Comparison of ENCODE assay signal across 1 cellular context in genomic region chr10:89278034-89278535, GRCh38.
TF ChIP-seq lines count a peak whose summit lies in the region.

No MANE protein-coding gene starts in this region.

TF ChIP-seq in HepG2, 621 proteins besides CTCF, POLR2A, EP300 and RAD21 (continued from another document):
- TF ChIP-seq CAMTA2 (CRISPR knock-in tag; IDR thresholded peaks at IDR 0.05; ENCODE audit: borderline replicate concordance), result no peak
- TF ChIP-seq ARID3A (IDR thresholded peaks at IDR 0.05; ENCODE audit: low read depth, low read length), result peak; percentile 52; the same call in 1 of the 2 replicates
- no peak for TF ChIP-seq NRL (CRISPR knock-in tag; IDR thresholded peaks at IDR 0.05; ENCODE audit: borderline replicate concordance)
- no peak for TF ChIP-seq MYPOP (CRISPR knock-in tag; IDR thresholded peaks at IDR 0.05)
- TF ChIP-seq ZNF644 (CRISPR knock-in tag; IDR thresholded peaks at IDR 0.05; ENCODE audit: low read depth), result no peak
- 0 out of 2 replicates have a peak, but pooled peaks have one; percentile 21 for TF ChIP-seq IRF2 (CRISPR knock-in tag; IDR thresholded peaks at IDR 0.05)
- TF ChIP-seq HMG20B (CRISPR knock-in tag; conservative IDR thresholded peaks at IDR 0.05), result 0 out of 2 replicates have a peak, but pooled peaks have one; percentile 50
- peak; percentile 46 for TF ChIP-seq ZGPAT (CRISPR knock-in tag; IDR thresholded peaks at IDR 0.05)
- TF ChIP-seq FOXP1 (IDR thresholded peaks at IDR 0.05), result no peak
- peak; percentile 20; the same call in 1 of the 2 replicates for TF ChIP-seq FOXP1 (CRISPR knock-in tag; IDR thresholded peaks at IDR 0.05)
- no peak for TF ChIP-seq NR2F6 (IDR thresholded peaks at IDR 0.05)
- TF ChIP-seq NR2F6 (CRISPR knock-in tag; IDR thresholded peaks at IDR 0.05), result no peak
- TF ChIP-seq CC2D1A (CRISPR knock-in tag; IDR thresholded peaks at IDR 0.05), result no peak
- TF ChIP-seq ZC3H4 (CRISPR knock-in tag; IDR thresholded peaks at IDR 0.05; ENCODE audit: borderline replicate concordance), result no peak
- peak; percentile 57; the same call in 1 of the 2 replicates for TF ChIP-seq ELF3 (CRISPR knock-in tag; IDR thresholded peaks at IDR 0.05)
- TF ChIP-seq KAT8 (CRISPR knock-in tag; IDR thresholded peaks at IDR 0.05), result 0 out of 2 replicates have a peak, but pooled peaks have one; percentile 36
- no peak for TF ChIP-seq ZNF234 (CRISPR knock-in tag; conservative IDR thresholded peaks at IDR 0.05)
- peak; percentile 28; the same call in 1 of the 2 replicates for TF ChIP-seq SOX5 (CRISPR knock-in tag; IDR thresholded peaks at IDR 0.05; ENCODE audit: borderline replicate concordance)
